In genomic region chr6:7169296-7169721, GRCh38 we compare ENCODE assay signal across 10 cellular contexts.
DNase-seq lines count a peak whose midpoint lies in the region; ATAC-seq and TF ChIP-seq lines count a peak whose summit lies in the region.
"Had no signal": no experiment of that assay in that cellular context is flagged by ENCODE, and none has a peak within 500 bp of the region (broad histone marks: within the 10 kb centered on the region; RNA-seq: fewer than 3 reads in every experiment).

No MANE protein-coding gene starts in this region.

- H3K27ac Mint-ChIP-seq in activated naive CD8-positive, alpha-beta T cell treated with anti-CD3 and anti-CD28 coated beads for 36 hours, result no peak overlapping the region

- no peak overlapping the region for H3K4me3 Mint-ChIP-seq in activated naive CD8-positive, alpha-beta T cell treated with anti-CD3 and anti-CD28 coated beads for 36 hours

- DNase-seq in Karpas-422 (no peak), mesendoderm (no peak), tibial nerve (ENCODE audit: low spot score in 2 of 2) (peak; percentile 33 to 59), HuH-7 (ENCODE audit: low spot score) (no peak)
- DNase-seq in activated naive CD8-positive, alpha-beta T cell treated with anti-CD3 and anti-CD28 coated beads for 36 hours, result no peak
- DNase-seq: activated naive CD4-positive, alpha-beta T cell treated with anti-CD3 and anti-CD28 coated beads, Interleukin-2, amount 50 U/mL, for 16 hours; NCI-H2029; Peyer's patch had no signal

- peaks cover 43% of the 10 kb centered on the region for H3K4me1 ChIP-seq in Karpas-422 (ENCODE audit: low read length)
- H3K4me1 ChIP-seq in esophagus (ENCODE audit: control insufficient read depth in 2 of 2, insufficient read depth in 2 of 2, low read length in 1 of 2), result peaks cover 16 to 21% of the 10 kb centered on the region in 2 donors
- H3K4me1 ChIP-seq in mesendoderm (ENCODE audit: control insufficient read depth, low read depth, low read length), result peaks cover 44% of the 10 kb centered on the region
- H3K4me1 ChIP-seq in tibial nerve, result peaks cover 0 to 99% (median 52%) of the 10 kb centered on the region in 4 donors

- no peaks in the 10 kb centered on the region for H3K9me2 ChIP-seq in Karpas-422 (replicated peaks; ENCODE audit: insufficient read depth, low read length)

- peak overlapping the region; percentile 16; the same call in 1 of the 2 replicates for H3K4me3 ChIP-seq in Karpas-422 (ENCODE audit: low read length)
- no peak overlapping the region for H3K4me3 ChIP-seq in esophagus (ENCODE audit: low read depth in 1 of 2, low read length in 2 of 2)
- H3K4me3 ChIP-seq in mesendoderm (ENCODE audit: low read length), result no peak overlapping the region
- H3K4me3 ChIP-seq in tibial nerve, result no peak overlapping the region
- H3K4me3 ChIP-seq: Peyer's patch had no signal

- H3K9me3 Mint-ChIP-seq in activated naive CD8-positive, alpha-beta T cell treated with anti-CD3 and anti-CD28 coated beads for 36 hours, result no peaks in the 10 kb centered on the region

- no peak overlapping the region for H3K4ac ChIP-seq in mesendoderm (ENCODE audit: low read depth, low read length)

- peaks cover 5% of the 10 kb centered on the region for H3K36me3 Mint-ChIP-seq in activated naive CD8-positive, alpha-beta T cell treated with anti-CD3 and anti-CD28 coated beads for 36 hours

- H3K27ac ChIP-seq in Karpas-422 (ENCODE audit: low read length), result no peak overlapping the region
- peak overlapping the region; percentile 5 to 67 for H3K27ac ChIP-seq in esophagus (ENCODE audit: low read depth in 2 of 2, low read length in 1 of 2)
- H3K27ac ChIP-seq in mesendoderm (ENCODE audit: low read depth, low read length), result no peak overlapping the region
- H3K27ac ChIP-seq in tibial nerve, result peak overlapping the region in 2 of 4 donors; percentile 62 to 66

- peak in 1 of 2 donors; percentile 54 for TF ChIP-seq EP300 in tibial nerve (IDR thresholded peaks at IDR 0.05)

- H2BK120ac ChIP-seq in mesendoderm (ENCODE audit: low read depth, low read length), result no peak overlapping the region

- H3K9me3 ChIP-seq in Karpas-422 (ENCODE audit: low read length) (no peaks in the 10 kb centered on the region), esophagus (ENCODE audit: control insufficient read depth in 2 of 2, insufficient read depth in 1 of 2, low read depth in 1 of 2, low read length in 1 of 2) (no peaks in the 10 kb centered on the region), tibial nerve (no peaks in the 10 kb centered on the region)
- H3K9me3 ChIP-seq: Peyer's patch had no signal

- ATAC-seq in HG02938 (IDR thresholded peaks at IDR 0.05; ENCODE audit: unreplicated experiment), result no peak

- peaks cover 56% of the 10 kb centered on the region for H4K20me1 ChIP-seq in Karpas-422 (ENCODE audit: insufficient read depth, low read depth, low read length)

- H3K27me3 ChIP-seq in Karpas-422 (ENCODE audit: low read length) (no peaks in the 10 kb centered on the region; the same call in 1 of the 2 replicates), esophagus (ENCODE audit: control insufficient read depth in 1 of 2, insufficient read depth in 2 of 2, low read length in 2 of 2) (no peaks in the 10 kb centered on the region), mesendoderm (ENCODE audit: insufficient read depth, low read length, poor library complexity) (no peaks in the 10 kb centered on the region), tibial nerve (no peaks in the 10 kb centered on the region)
- H3K27me3 ChIP-seq: Peyer's patch had no signal

- no peak overlapping the region for H2AFZ ChIP-seq in Karpas-422 (ENCODE audit: low read length)

- H3K79me1 ChIP-seq in mesendoderm (ENCODE audit: low read length), result peaks cover 36% of the 10 kb centered on the region

- H3K9ac ChIP-seq in Karpas-422 (ENCODE audit: low read length) (no peak overlapping the region), mesendoderm (ENCODE audit: low read length) (no peak overlapping the region)

- peak overlapping the region; percentile 36 for H2BK5ac ChIP-seq in mesendoderm (ENCODE audit: low read length)

- no peak for TF ChIP-seq CTCF in tibial nerve (IDR thresholded peaks at IDR 0.05)

- no peak overlapping the region for H4K8ac ChIP-seq in mesendoderm (ENCODE audit: low read depth, low read length)

- TF ChIP-seq POLR2A in tibial nerve (IDR thresholded peaks at IDR 0.05), result no peak

- WGBS in esophagus, 2 donors, result 24 to 42% methylated on average over 3 of the region's 3 CpGs
- WGBS in mesendoderm (ENCODE audit: extremely low coverage, insufficient coverage, low lambda C conversion rate), result no CpG with 5 or more reads among the region's 3 CpGs
- WGBS in tibial nerve, 2 donors, result 38 to 48% methylated on average over 3 of the region's 3 CpGs

- H3K4me1 Mint-ChIP-seq in activated naive CD8-positive, alpha-beta T cell treated with anti-CD3 and anti-CD28 coated beads for 36 hours, result peaks cover 52% of the 10 kb centered on the region

- H2BK15ac ChIP-seq in mesendoderm (replicated peaks; ENCODE audit: low read depth), result no peak overlapping the region

- peak overlapping the region; percentile 72 for H3K18ac ChIP-seq in mesendoderm (ENCODE audit: low read length)

- no peak overlapping the region for H2AK5ac ChIP-seq in mesendoderm (ENCODE audit: low read length)

- H3K4me2 ChIP-seq in Karpas-422 (ENCODE audit: low read depth, low read length, poor library complexity, severe bottlenecking), result peak overlapping the region; percentile 40
- no peak overlapping the region for H3K4me2 ChIP-seq in mesendoderm (ENCODE audit: low read length)

- no peaks in the 10 kb centered on the region for H3K27me3 Mint-ChIP-seq in activated naive CD8-positive, alpha-beta T cell treated with anti-CD3 and anti-CD28 coated beads for 36 hours

- peak overlapping the region; percentile 51 for H3K56ac ChIP-seq in mesendoderm (ENCODE audit: low read length)

- H3K36me3 ChIP-seq in Karpas-422 (ENCODE audit: insufficient read depth, low read length) (no peaks in the 10 kb centered on the region), esophagus (ENCODE audit: control insufficient read depth in 2 of 2, insufficient read depth in 2 of 2, low read length in 1 of 2) (no peaks in the 10 kb centered on the region), mesendoderm (ENCODE audit: control insufficient read depth, insufficient read depth, low read length) (no peaks in the 10 kb centered on the region), tibial nerve (no peaks in the 10 kb centered on the region)
- H3K36me3 ChIP-seq: Peyer's patch had no signal

- no peak overlapping the region for H3K23ac ChIP-seq in mesendoderm (ENCODE audit: low read length)

- no peaks in the 10 kb centered on the region for H3K79me2 ChIP-seq in Karpas-422 (ENCODE audit: low read length)
- peaks cover 47% of the 10 kb centered on the region for H3K79me2 ChIP-seq in mesendoderm (ENCODE audit: control insufficient read depth, insufficient read depth, low read length)

- no peak overlapping the region for H4K5ac ChIP-seq in mesendoderm (ENCODE audit: low read length)

Comparison
In these comparisons a context has a peak if more than half of its experiments do, and no peak if none do; other contexts are left out.
1. DNase-seq: peak in tibial nerve (2 of 2); none in Karpas-422 (single experiment), mesendoderm (single experiment), activated naive CD8-positive, alpha-beta T cell treated with anti-CD3 and anti-CD28 coated beads for 36 hours (single experiment) and HuH-7 (single experiment).
2. H3K27ac ChIP-seq: peak in esophagus (2 of 2); none in Karpas-422 (single experiment) and mesendoderm (single experiment).